9 cellular contexts compared by ENCODE assay signal in the genomic region with DNA sequence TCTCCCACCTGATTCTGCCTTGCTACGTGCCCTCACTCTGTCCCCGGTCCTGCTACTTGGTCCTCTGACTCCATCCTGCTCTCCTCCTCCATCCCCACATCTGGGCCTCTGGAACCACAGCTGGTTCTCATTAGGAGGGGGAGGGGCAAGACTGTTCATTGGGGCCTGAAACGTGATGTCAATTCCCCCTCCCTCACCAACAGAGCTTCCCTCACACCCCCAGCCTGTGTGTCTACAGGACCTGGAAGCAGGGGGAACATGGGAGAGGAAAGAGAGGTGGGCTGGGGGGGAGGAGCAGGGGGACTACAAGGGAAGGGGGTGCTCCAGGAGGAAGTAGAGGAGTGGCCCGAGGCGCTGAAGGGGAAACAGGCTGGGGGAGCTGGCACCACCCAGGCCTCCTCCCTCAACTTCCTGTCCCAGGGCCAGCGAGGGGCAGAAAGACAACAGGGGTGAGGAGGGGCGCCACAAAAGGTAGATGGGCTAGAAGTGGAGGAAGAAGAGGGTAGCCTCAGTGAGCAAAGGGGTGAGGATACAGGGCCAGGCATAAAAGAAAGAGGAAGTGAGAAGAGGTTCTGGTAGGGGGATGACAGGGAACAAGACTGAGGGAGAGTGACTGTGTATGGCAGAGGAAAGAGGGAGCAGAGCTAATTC. TPM values are rescaled to one million over a fixed set of nuclear protein-coding genes. Genes with fewer than 3 reads are reported as not detected.
DNase-seq lines count a peak whose midpoint lies in the region; ATAC-seq, FAIRE-seq and TF ChIP-seq lines count a peak whose summit lies in the region.
"Had no signal": no experiment of that assay in that cellular context is flagged by ENCODE, and none has a peak within 500 bp of the region (broad histone marks: within the 10 kb centered on the region; RNA-seq: fewer than 3 reads in every experiment).

No MANE protein-coding gene starts in this region.

- no peak overlapping the region for H3K9ac ChIP-seq in OCI-LY1 (ENCODE audit: low read length)

- no peak for TF ChIP-seq POLR2A in ovary (IDR thresholded peaks at IDR 0.05)

- H3K4me1 Mint-ChIP-seq in activated CD4-positive, alpha-beta T cell treated with anti-CD3 and anti-CD28 coated beads, Interleukin-2, amount 10 ng/mL, durations not matched to agents 24 days and 14 days, result peaks cover 2% of the 10 kb centered on the region

- intact Hi-C loops in activated CD4-positive, alpha-beta T cell treated with anti-CD3 and anti-CD28 coated beads, Interleukin-2, amount 10 ng/mL, durations not matched to agents 24 days and 14 days (cut with micrococcal nuclease), result no loop called here
- intact Hi-C loops in ovary (cut with DNase I), result no loop called here

- H4K20me1 ChIP-seq in OCI-LY1 (ENCODE audit: insufficient read depth, low read length), result no peaks in the 10 kb centered on the region

- TF ChIP-seq CTCF in OCI-LY1 (IDR thresholded peaks at IDR 0.05; ENCODE audit: low read length) (no peak), ovary (IDR thresholded peaks at IDR 0.05) (no peak)

- H3K4me3 ChIP-seq in OCI-LY1 (ENCODE audit: low read depth, low read length, poor library complexity, severe bottlenecking) (no peak overlapping the region), ovary (peak overlapping the region; percentile 11)
- H3K4me3 ChIP-seq: A549 had no signal

- H3K4me1 ChIP-seq in OCI-LY1 (ENCODE audit: insufficient read depth, low read length, severe bottlenecking) (peaks cover 12% of the 10 kb centered on the region), ovary (ENCODE audit: insufficient read depth) (peaks cover 17% of the 10 kb centered on the region)
- H3K4me1 ChIP-seq: A549 had no signal

- no peaks in the 10 kb centered on the region for H3K9me3 Mint-ChIP-seq in activated CD4-positive, alpha-beta T cell treated with anti-CD3 and anti-CD28 coated beads, Interleukin-2, amount 10 ng/mL, durations not matched to agents 24 days and 14 days

- no peak overlapping the region for H3K27ac Mint-ChIP-seq in activated CD4-positive, alpha-beta T cell treated with anti-CD3 and anti-CD28 coated beads, Interleukin-2, amount 10 ng/mL, durations not matched to agents 24 days and 14 days

- ATAC-seq in HG02642 (IDR thresholded peaks at IDR 0.05; ENCODE audit: poor library complexity, unreplicated experiment), result peak; percentile 90
- ATAC-seq: A549 had no signal

- no peaks in the 10 kb centered on the region for H3K9me2 ChIP-seq in OCI-LY1 (ENCODE audit: low read depth, low read length)

- H3K9me3 ChIP-seq in OCI-LY1 (ENCODE audit: low read length) (no peaks in the 10 kb centered on the region), ovary (no peaks in the 10 kb centered on the region)
- H3K9me3 ChIP-seq: A549 had no signal

- H3K27me3 ChIP-seq in OCI-LY1 (ENCODE audit: insufficient read depth, low read length), result 0 out of 2 replicates have a peak, but pooled peaks cover 6% of the 10 kb centered on the region
- H3K27me3 ChIP-seq in ovary, result no peaks in the 10 kb centered on the region

- no peak overlapping the region for H3K27ac ChIP-seq in OCI-LY1 (ENCODE audit: low read depth, low read length, poor library complexity, severe bottlenecking)
- peak overlapping the region in 1 of 2 donors; percentile 8 for H3K27ac ChIP-seq in ovary
- H3K27ac ChIP-seq: A549 had no signal

- TF ChIP-seq EP300 in ovary (IDR thresholded peaks at IDR 0.05), result no peak

- H3K79me2 ChIP-seq in OCI-LY1 (ENCODE audit: insufficient read depth, low read length), result no peaks in the 10 kb centered on the region

- no peaks in the 10 kb centered on the region for H3K36me3 Mint-ChIP-seq in activated CD4-positive, alpha-beta T cell treated with anti-CD3 and anti-CD28 coated beads, Interleukin-2, amount 10 ng/mL, durations not matched to agents 24 days and 14 days (ENCODE audit: low read depth)

- no peak for FAIRE-seq in HTR-8/SVneo (lab: Jason Lieb, UNC)
- FAIRE-seq: A549 had no signal

- peak overlapping the region; percentile 10; the same call in 1 of the 2 replicates for H3K4me2 ChIP-seq in OCI-LY1 (ENCODE audit: low read length)
- H3K4me2 ChIP-seq: A549 had no signal

- WGBS in ovary, 3 donors, result 25 to 27% (median 26%) methylated on average over 7 of the region's 7 CpGs

- no peaks in the 10 kb centered on the region for H3K36me3 ChIP-seq in OCI-LY1 (ENCODE audit: insufficient read depth, low read length)
- H3K36me3 ChIP-seq in ovary, result no peaks in the 10 kb centered on the region

- peak; percentile 73 for DNase-seq in activated CD4-positive, alpha-beta T cell treated with anti-CD3 and anti-CD28 coated beads, Interleukin-2, amount 10 ng/mL, durations not matched to agents 24 days and 14 days
- DNase-seq in activated CD4-positive, alpha-beta T cell treated with anti-CD3 and anti-CD28 coated beads, Interleukin-2, amount 50 U/mL, for 4 hours, result no peak
- peak; percentile 72 for DNase-seq in epidermal melanocyte (ENCODE audit: insufficient read length, low spot score)
- peak in 4 of 5 donors; percentile 40 to 73 (median 58) for DNase-seq in ovary
- no peak for DNase-seq in NCI-H1105 treated with DMSO at 0.1 percent for 48 hours (lab: John Stamatoyannopoulos, UW)
- no peak for DNase-seq in HTR-8/SVneo (ENCODE audit: insufficient read length, low spot score)

- H2AFZ ChIP-seq in OCI-LY1 (ENCODE audit: low read length), result no peak overlapping the region

- no peaks in the 10 kb centered on the region for H3F3A ChIP-seq in OCI-LY1 (ENCODE audit: insufficient read depth, low read length)

- H3K27me3 Mint-ChIP-seq in activated CD4-positive, alpha-beta T cell treated with anti-CD3 and anti-CD28 coated beads, Interleukin-2, amount 10 ng/mL, durations not matched to agents 24 days and 14 days, result no peaks in the 10 kb centered on the region

- H3K4me3 Mint-ChIP-seq in activated CD4-positive, alpha-beta T cell treated with anti-CD3 and anti-CD28 coated beads, Interleukin-2, amount 10 ng/mL, durations not matched to agents 24 days and 14 days, result no peak overlapping the region

RNA-seq across cellular contexts. Expression of gene DCHS1, which starts 8.9 kb away (rescaled TPM):
- total RNA-seq in activated CD4-positive, alpha-beta T cell treated with anti-CD3 and anti-CD28 coated beads, Interleukin-2, amount 10 ng/mL, durations not matched to agents 24 days and 14 days, result 0.35 and 0.36 TPM in 2 replicates
- total RNA-seq in ovary, result 10 to 100 TPM; 14.8 to 36.8 (median 23.0) TPM
- polyA plus RNA-seq in ovary, result 10 to 100 TPM in 1 of 2 donors, 1 to 10 TPM in 1; 5.2 to 20.2 TPM

RNA-seq across cellular contexts. Expression of gene TPP1, which starts 27.5 kb away (rescaled TPM):
- 32.2 and 35.2 TPM in 2 replicates for total RNA-seq in activated CD4-positive, alpha-beta T cell treated with anti-CD3 and anti-CD28 coated beads, Interleukin-2, amount 10 ng/mL, durations not matched to agents 24 days and 14 days
- total RNA-seq in ovary, result 10 to 100 TPM; 21.0 to 71.8 (median 58.2) TPM
- polyA plus RNA-seq in ovary, result 100 to 1,000 TPM in 1 of 2 donors, 10 to 100 TPM in 1; 40.5 to 360 TPM

RNA-seq across cellular contexts. Expression of gene TAF10, which starts 34.7 kb away (rescaled TPM):
- total RNA-seq in activated CD4-positive, alpha-beta T cell treated with anti-CD3 and anti-CD28 coated beads, Interleukin-2, amount 10 ng/mL, durations not matched to agents 24 days and 14 days, result 140 and 141 TPM in 2 replicates
- total RNA-seq in ovary, result 100 to 1,000 TPM in 2 of 7 donors, 10 to 100 TPM in 5; 45.1 to 109 (median 76.8) TPM
- polyA plus RNA-seq in ovary, result 100 to 1,000 TPM in 1 of 2 donors, 10 to 100 TPM in 1; 40.0 to 183 TPM

RNA-seq across cellular contexts. Expression of gene MRPL17, which starts 36.4 kb away (rescaled TPM):
- total RNA-seq in activated CD4-positive, alpha-beta T cell treated with anti-CD3 and anti-CD28 coated beads, Interleukin-2, amount 10 ng/mL, durations not matched to agents 24 days and 14 days, result 135 and 146 TPM in 2 replicates
- total RNA-seq in ovary, result 10 to 100 TPM; 23.0 to 37.9 (median 30.7) TPM
- polyA plus RNA-seq in ovary, result 10 to 100 TPM; 28.2 to 30.1 TPM

RNA-seq across cellular contexts. Expression of gene ILK, which starts 43.2 kb away (rescaled TPM):
- total RNA-seq in activated CD4-positive, alpha-beta T cell treated with anti-CD3 and anti-CD28 coated beads, Interleukin-2, amount 10 ng/mL, durations not matched to agents 24 days and 14 days, result 89.6 and 92.4 TPM in 2 replicates
- 100 to 1,000 TPM in 5 of 7 donors, 10 to 100 TPM in 2; 79.8 to 222 (median 140) TPM for total RNA-seq in ovary
- polyA plus RNA-seq in ovary, result 100 to 1,000 TPM; 126 to 337 TPM

Comparison
In these comparisons a context has a peak if more than half of its experiments do, and no peak if none do; other contexts are left out.
1. DNase-seq: peak in activated CD4-positive, alpha-beta T cell treated with anti-CD3 and anti-CD28 coated beads, Interleukin-2, amount 10 ng/mL, durations not matched to agents 24 days and 14 days (single experiment), epidermal melanocyte (single experiment) and ovary (4 of 5); none in activated CD4-positive, alpha-beta T cell treated with anti-CD3 and anti-CD28 coated beads, Interleukin-2, amount 50 U/mL, for 4 hours (0 of 2), NCI-H1105 treated with DMSO at 0.1 percent for 48 hours (single experiment) and HTR-8/SVneo (single experiment).
2. RNA of gene DCHS1, which starts 8.9 kb away (total RNA-seq): 14.8 to 36.8 TPM in ovary; 0.35 to 0.36 TPM in activated CD4-positive, alpha-beta T cell treated with anti-CD3 and anti-CD28 coated beads, Interleukin-2, amount 10 ng/mL, durations not matched to agents 24 days and 14 days; every median in the first group is over 10 times any median in the second.